ENCODE assay signal across 9 cellular contexts in genomic region chr9:93826209-93826608, GRCh38.
DNase-seq lines count a peak whose midpoint lies in the region; ATAC-seq and TF ChIP-seq lines count a peak whose summit lies in the region.
"Had no signal": no experiment of that assay in that cellular context is flagged by ENCODE, and none has a peak within 500 bp of the region (broad histone marks: within the 10 kb centered on the region; RNA-seq: fewer than 3 reads in every experiment).

No MANE protein-coding gene starts in this region.

- H3K27ac Mint-ChIP-seq in activated naive CD4-positive, alpha-beta T cell treated with anti-CD3 and anti-CD28 coated beads, Interleukin-2, amount 50 U/mL, for 72 hours: no peak overlapping the region
- no peak overlapping the region for H3K27ac Mint-ChIP-seq in mesothelial cell of epicardium

- H3K4me3 Mint-ChIP-seq in mesothelial cell of epicardium: peak overlapping the region; percentile 20

- H3K9me3 ChIP-seq in upper lobe of right lung (no peaks in the 10 kb centered on the region), left ventricle myocardium inferior (replicated peaks) (peaks cover 11% of the 10 kb centered on the region), prostate gland (no peaks in the 10 kb centered on the region)

- H3K36me3 Mint-ChIP-seq in activated naive CD4-positive, alpha-beta T cell treated with anti-CD3 and anti-CD28 coated beads, Interleukin-2, amount 50 U/mL, for 72 hours: no peaks in the 10 kb centered on the region
- H3K36me3 Mint-ChIP-seq in mesothelial cell of epicardium: no peaks in the 10 kb centered on the region

- intact Hi-C loops in upper lobe of right lung (cut with DNase I): loop anchor here (10.0 kb wide), 1 partner anchor 129 kb away; the partner anchor contains the start of gene BARX1
- intact Hi-C loops in left ventricle myocardium inferior (cut with micrococcal nuclease): no loop called here
- intact Hi-C loops in prostate gland (cut with DNase I): no loop called here

- H3K27me3 Mint-ChIP-seq in mesothelial cell of epicardium (ENCODE audit: low read depth): peaks cover 48% of the 10 kb centered on the region

- no peak for TF ChIP-seq POLR2A in prostate gland (IDR thresholded peaks at IDR 0.05)

- 35% methylated on average over 36 of the region's 36 CpGs for whole genome bisulfite sequencing in prostate gland

- peak; percentile 25 for TF ChIP-seq CTCF in mesothelial cell of epicardium (IDR thresholded peaks at IDR 0.05; ENCODE audit: unreplicated experiment)
- peak; percentile 33 for TF ChIP-seq CTCF in upper lobe of right lung (IDR thresholded peaks at IDR 0.05)
- no peak for TF ChIP-seq CTCF in left ventricle myocardium inferior (IDR thresholded peaks at IDR 0.05; ENCODE audit: borderline replicate concordance)
- no peak for TF ChIP-seq CTCF in prostate gland (IDR thresholded peaks at IDR 0.05)

- no peaks in the 10 kb centered on the region for H3K4me1 Mint-ChIP-seq in mesothelial cell of epicardium

- ATAC-seq in activated naive CD4-positive, alpha-beta T cell treated with anti-CD3 and anti-CD28 coated beads, Interleukin-2, amount 50 U/mL, for 72 hours: peak; percentile 61 to 71
- peak; percentile 25 for ATAC-seq in upper lobe of right lung

- H3K36me3 ChIP-seq in upper lobe of right lung: no peaks in the 10 kb centered on the region
- H3K36me3 ChIP-seq in left ventricle myocardium inferior: no peaks in the 10 kb centered on the region
- no peaks in the 10 kb centered on the region for H3K36me3 ChIP-seq in prostate gland

- DNase-seq in activated gamma-delta T cell treated with Interleukin-2 at 50 U/mL for 16 hours (peak; percentile 16), activated gamma-delta T cell (lab: John Stamatoyannopoulos, UW) (no peak), mesothelial cell of epicardium (ENCODE audit: low spot score in 2 of 2, unreplicated experiment in 2 of 2) (no peak), upper lobe of right lung (peak; percentile 66), left ventricle myocardium inferior (no peak), prostate gland (ENCODE audit: low spot score) (no peak)
- peak in 1 of 2 donors; percentile 74 for DNase-seq in activated naive CD4-positive, alpha-beta T cell treated with anti-CD3 and anti-CD28 coated beads, Interleukin-2, amount 50 U/mL, for 72 hours (ENCODE audit: low spot score in 2 of 2)
- DNase-seq in NK-92 treated with Interleukin-12 subunit alpha and Interleukin-12 subunit beta, amount 100 ng/mL, for 24 hours (lab: John Stamatoyannopoulos, UW): no peak

- H3K27me3 ChIP-seq in upper lobe of right lung (peaks cover 24% of the 10 kb centered on the region), left ventricle myocardium inferior (ENCODE audit: low read depth) (peaks cover 100% of the 10 kb centered on the region), prostate gland (replicated peaks; ENCODE audit: insufficient read depth) (no peaks in the 10 kb centered on the region)

- H3K4me3 ChIP-seq in upper lobe of right lung: no peak overlapping the region
- H3K4me3 ChIP-seq in left ventricle myocardium inferior: no peak overlapping the region
- H3K4me3 ChIP-seq in prostate gland: no peak overlapping the region

- no peaks in the 10 kb centered on the region for H3K9me3 Mint-ChIP-seq in activated naive CD4-positive, alpha-beta T cell treated with anti-CD3 and anti-CD28 coated beads, Interleukin-2, amount 50 U/mL, for 72 hours
- H3K9me3 Mint-ChIP-seq in mesothelial cell of epicardium: peaks cover 18% of the 10 kb centered on the region

- H3K4me1 ChIP-seq in upper lobe of right lung (no peaks in the 10 kb centered on the region), left ventricle myocardium inferior (peaks cover 12% of the 10 kb centered on the region), prostate gland (replicated peaks) (peaks cover 2% of the 10 kb centered on the region)

- H3K27ac ChIP-seq in upper lobe of right lung (no peak overlapping the region), left ventricle myocardium inferior (replicated peaks) (no peak overlapping the region), prostate gland (no peak overlapping the region)
- H3K27ac ChIP-seq: epithelial cell of prostate had no signal

Comparison
In these comparisons a context has a peak if more than half of its experiments do, and no peak if none do; other contexts are left out.
1. DNase-seq: peak in activated gamma-delta T cell treated with Interleukin-2 at 50 U/mL for 16 hours (single experiment) and upper lobe of right lung (single experiment); none in activated gamma-delta T cell (single experiment), mesothelial cell of epicardium (0 of 2), left ventricle myocardium inferior (single experiment), NK-92 treated with Interleukin-12 subunit alpha and Interleukin-12 subunit beta, amount 100 ng/mL, for 24 hours (single experiment) and prostate gland (single experiment).
2. CTCF ChIP-seq: peak in mesothelial cell of epicardium (single experiment) and upper lobe of right lung (single experiment); none in left ventricle myocardium inferior (single experiment) and prostate gland (0 of 4).